18 cellular contexts compared by ENCODE assay signal in genomic region chr4:1785592-1785991, GRCh38.
"Had no signal": no experiment of that assay in that cellular context is flagged by ENCODE, and none has a peak within 500 bp of the region (broad histone marks: within the 10 kb centered on the region; RNA-seq: fewer than 3 reads in every experiment).

No MANE protein-coding gene starts in this region.

- H3K4me3 ChIP-seq: ascending aorta, dorsolateral prefrontal cortex, gastrocnemius medialis, lower lobe of right lung, thoracic aorta had no signal

- DNase-seq: activated CD4-positive, alpha-beta T cell treated with anti-CD3 and anti-CD28 coated beads for 1 hour; activated effector memory CD4-positive, alpha-beta T cell treated with anti-CD3 and anti-CD28 coated beads, Interleukin-2, amount 50 U/mL, for 16 hours; activated naive CD4-positive, alpha-beta T cell treated with anti-CD3 and anti-CD28 coated beads, Interleukin-2, amount 50 U/mL, for 16 hours; activated T-cell treated with anti-CD3 and anti-CD28 coated beads, Interleukin-2, amount 50 U/mL, for 72 hours; dorsolateral prefrontal cortex; endodermal cell; gastrocnemius medialis; head of caudate nucleus; kidney glomerular epithelial cell; lower lobe of right lung; occipital lobe; stimulated activated CD4-positive, alpha-beta T cell treated with anti-CD3 and anti-CD28 coated beads, Interleukin-15, amount 100 ng/mL, for 24 hours; stimulated activated CD4-positive, alpha-beta T cell treated with anti-CD3 and anti-CD28 coated beads, Interleukin-2, amount 100 ng/mL, for 48 hours; SW 1271; T-helper 2 cell had no signal

- H3K27me3 ChIP-seq: ascending aorta, dorsolateral prefrontal cortex, gastrocnemius medialis had no signal

- ATAC-seq: activated T-cell treated with anti-CD3 and anti-CD28 coated beads, Interleukin-2, amount 50 U/mL, for 72 hours; gastrocnemius medialis had no signal

- H3K9me3 ChIP-seq: ascending aorta, gastrocnemius medialis, lower lobe of right lung, thoracic aorta had no signal

- H3K27ac ChIP-seq: ascending aorta, gastrocnemius medialis, lower lobe of right lung, thoracic aorta, VCaP had no signal

- H3K36me3 ChIP-seq: ascending aorta, gastrocnemius medialis, lower lobe of right lung, thoracic aorta had no signal

- H3K4me1 ChIP-seq: ascending aorta, lower lobe of right lung had no signal
